ENCODE assay signal across 8 cellular contexts in the genomic region with DNA sequence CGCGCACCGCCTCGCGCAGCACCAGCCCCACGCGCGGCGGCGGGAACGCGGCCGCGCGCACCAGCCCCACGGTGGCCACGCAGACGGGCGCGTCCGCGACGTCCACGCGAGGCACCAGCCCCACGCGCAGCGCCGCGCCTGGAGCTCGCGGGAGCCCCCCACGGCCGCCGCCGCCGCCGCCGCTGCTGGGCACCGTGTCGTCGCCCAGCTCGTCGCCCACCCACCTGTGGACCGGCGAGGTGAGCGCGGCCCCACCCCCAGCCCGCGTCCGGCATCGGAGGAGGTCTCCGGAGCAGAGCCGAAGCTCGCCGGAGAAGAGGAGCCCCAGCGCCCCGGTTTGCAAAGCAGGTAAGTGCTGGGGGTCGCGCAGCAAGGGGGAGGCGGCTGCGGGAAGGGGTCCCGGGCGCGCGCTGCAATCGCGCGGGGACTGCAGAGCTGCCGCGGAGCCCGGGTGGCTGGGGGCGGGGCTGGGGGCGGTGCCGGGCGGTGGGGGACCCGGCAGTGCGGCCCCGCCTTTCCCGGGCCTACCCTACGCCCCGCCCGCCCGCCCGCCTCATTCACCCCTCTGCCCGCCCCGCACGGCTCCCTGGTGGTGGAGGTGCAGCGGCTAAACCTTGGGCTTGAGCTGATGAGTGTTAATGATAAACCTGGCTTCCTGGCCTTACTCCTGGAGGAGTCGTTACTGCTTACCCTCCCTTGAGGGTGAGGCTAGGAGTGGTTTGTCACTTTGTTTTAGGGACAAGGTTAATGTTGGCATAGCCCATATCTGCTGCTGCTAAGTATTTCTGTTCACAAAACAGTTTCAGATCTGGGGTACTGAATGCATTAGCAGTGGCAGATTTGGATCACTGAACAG. TPM values are rescaled to one million over a fixed set of nuclear protein-coding genes. Genes with fewer than 3 reads are reported as not detected.
DNase-seq lines count a peak whose midpoint lies in the region; ATAC-seq lines count a peak whose summit lies in the region.

No MANE protein-coding gene starts in this region.

- peak; percentile 59 for ATAC-seq in GM19025 (IDR thresholded peaks at IDR 0.05; ENCODE audit: low read depth, unreplicated experiment)
- ATAC-seq in HG03175 (IDR thresholded peaks at IDR 0.05; ENCODE audit: unreplicated experiment): peak; percentile 60

- DNase-seq in Ammon's horn (ENCODE audit: low spot score): peak; percentile 75
- peak; percentile 33 for DNase-seq in NCI-H226
- peak; percentile 74 for DNase-seq in activated CD4-positive, alpha-beta T cell treated with anti-CD3 and anti-CD28 coated beads for 1 hour
- peak; percentile 90 for DNase-seq in cerebellum (ENCODE audit: low spot score)
- DNase-seq in kidney glomerular epithelial cell (lab: John Stamatoyannopoulos, UW): peak; percentile 86
- peak; percentile 79 to 89 for DNase-seq in stimulated activated CD4-positive, alpha-beta T cell treated with anti-CD3 and anti-CD28 coated beads, Interleukin-1b, Interleukin-23, amount 100 ng/mL, for 4 hours (ENCODE audit: low read depth in 2 of 2)

RNA-seq across cellular contexts. Expression of gene FAM117B, which starts 0.9 kb away (rescaled TPM):
- total RNA-seq in cerebellum: 29.9 TPM

Comparison
In these comparisons a context has a peak if more than half of its experiments do, and no peak if none do; other contexts are left out.
1. Peak in every context shown above with its lines: DNase-seq and ATAC-seq.
2. DNase-seq: peak in every context shown above with its lines; median percentile 90 in cerebellum; 86 in kidney glomerular epithelial cell; 84 in stimulated activated CD4-positive, alpha-beta T cell treated with anti-CD3 and anti-CD28 coated beads, Interleukin-1b, Interleukin-23, amount 100 ng/mL, for 4 hours; 75 in Ammon's horn; 74 in activated CD4-positive, alpha-beta T cell treated with anti-CD3 and anti-CD28 coated beads for 1 hour; 33 in NCI-H226.